In genomic region chr20:4229415-4229814, GRCh38 we compare ENCODE assay signal across 9 cellular contexts. TPM values are rescaled to one million over a fixed set of nuclear protein-coding genes. Genes with fewer than 3 reads are reported as not detected.
"Had no signal": no experiment of that assay in that cellular context is flagged by ENCODE, and none has a peak within 500 bp of the region (broad histone marks: within the 10 kb centered on the region; RNA-seq: fewer than 3 reads in every experiment).

No MANE protein-coding gene starts in this region.

- ATAC-seq: HCT116 had no signal

- H3K36me3 ChIP-seq: HAP-1 had no signal

- FAIRE-seq: HTR-8/SVneo had no signal

- H3K4me1 ChIP-seq: HAP-1 had no signal

- H3K9ac ChIP-seq: KMS-11 had no signal

- H3K9me3 ChIP-seq: HAP-1 had no signal

- H3K4me3 ChIP-seq: HAP-1 had no signal

- H3K27ac ChIP-seq: KMS-11 had no signal

- H3K4me2 ChIP-seq: KMS-11 had no signal

- DNase-seq: GOT3, H7, KBM-7 had no signal

RNA-seq across cellular contexts. Expression of gene ADRA1D, which starts 19.7 kb away (rescaled TPM):
- total RNA-seq: H4, HT-29 had no signal
